In the genomic region with DNA sequence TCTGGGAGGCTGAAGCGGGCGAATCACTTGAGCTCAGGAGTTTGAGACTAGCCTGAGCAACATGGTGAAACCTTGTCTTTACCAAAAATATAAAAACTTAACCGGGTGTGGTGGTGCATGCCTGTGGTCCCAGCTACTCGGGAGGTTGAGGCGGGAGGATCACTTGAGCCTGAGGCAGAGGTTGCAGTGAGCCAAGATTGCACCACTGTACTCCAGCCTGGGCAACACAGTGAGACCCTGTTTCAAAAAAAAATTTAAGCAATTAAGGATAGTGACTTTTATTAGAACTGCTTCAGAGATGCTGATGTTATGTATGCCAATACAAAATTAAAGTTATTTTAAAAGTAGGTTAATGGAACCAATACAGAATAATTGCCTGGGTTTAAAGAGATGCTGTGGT, we compare ENCODE assay signal across 4 cellular contexts. TPM values are rescaled to one million over a fixed set of nuclear protein-coding genes. Genes with fewer than 3 reads are reported as not detected.
"Had no signal": no experiment of that assay in that cellular context is flagged by ENCODE, and none has a peak within 500 bp of the region (broad histone marks: within the 10 kb centered on the region; RNA-seq: fewer than 3 reads in every experiment).

No MANE protein-coding gene starts in this region.

RNA-seq across cellular contexts. Expression of a gene that starts 48.8 kb away (rescaled TPM):
- total RNA-seq: OCI-LY7, PC-3, Peyer's patch, SK-MEL-5 had no signal
